In genomic region chr17:65017375-65017774, GRCh38 we compare ENCODE assay signal across 13 cellular contexts. TPM values are rescaled to one million over a fixed set of nuclear protein-coding genes. Genes with fewer than 3 reads are reported as not detected.
A peak's percentile ranks its signal among the peaks of the same experiment; 100 is the strongest.
DNase-seq lines count a peak whose midpoint lies in the region; ATAC-seq and TF ChIP-seq lines count a peak whose summit lies in the region.
"Had no signal": no experiment of that assay in that cellular context is flagged by ENCODE, and none has a peak within 500 bp of the region (broad histone marks: within the 10 kb centered on the region; RNA-seq: fewer than 3 reads in every experiment).

No MANE protein-coding gene starts in this region.

- H3K4me1 Mint-ChIP-seq in natural killer cell, result peaks cover 83 to 84% of the 10 kb centered on the region in 2 donors
- peaks cover 61 to 74% of the 10 kb centered on the region in 2 donors for H3K4me1 Mint-ChIP-seq in natural killer cell treated with Interleukin-12 subunit alpha and Interleukin-12 subunit beta and Interleukin-15 and Interleukin-18, amount 100 ng/mL, for 72 hours (ENCODE audit: low read depth in 2 of 2)

- no peaks in the 10 kb centered on the region for H3K9me3 Mint-ChIP-seq in natural killer cell
- peaks cover 4% of the 10 kb centered on the region for H3K9me3 Mint-ChIP-seq in natural killer cell treated with Interleukin-12 subunit alpha and Interleukin-12 subunit beta and Interleukin-15 and Interleukin-18, amount 100 ng/mL, for 72 hours
- H3K9me3 Mint-ChIP-seq in activated naive CD4-positive, alpha-beta T cell treated with anti-CD3 and anti-CD28 coated beads, Interleukin-2, amount 50 U/mL, for 72 hours, result no peaks in the 10 kb centered on the region

- TF ChIP-seq CTCF in natural killer cell (IDR thresholded peaks at IDR 0.05) (no peak), right lobe of liver (IDR thresholded peaks at IDR 0.05) (peak in 2 of 4 donors; percentile 19 to 24), vagina (IDR thresholded peaks at IDR 0.05) (no peak)

- 23% methylated on average over 9 of the region's 10 CpGs for WGBS in right lobe of liver (ENCODE audit: insufficient coverage, low coverage, low lambda C conversion rate, missing lambda C conversion rate)

- H3K27me3 ChIP-seq in right lobe of liver (no peaks in the 10 kb centered on the region), vagina (no peaks in the 10 kb centered on the region)
- H3K27me3 ChIP-seq: SJCRH30, upper lobe of right lung had no signal

- H3K4me3 Mint-ChIP-seq in natural killer cell, result peak overlapping the region; percentile 11
- no peak overlapping the region for H3K4me3 Mint-ChIP-seq in natural killer cell treated with Interleukin-12 subunit alpha and Interleukin-12 subunit beta and Interleukin-15 and Interleukin-18, amount 100 ng/mL, for 72 hours

- H3K36me3 ChIP-seq in right lobe of liver, result peaks cover 0 to 3% (median 0%) of the 10 kb centered on the region in 4 donors
- peaks cover 0 to 5% of the 10 kb centered on the region in 2 donors for H3K36me3 ChIP-seq in vagina

- intact Hi-C loops in natural killer cell (cut with micrococcal nuclease) (no loop called here), right lobe of liver (cut with DNase I) (no loop called here), vagina (cut with DNase I) (no loop called here)

- H3K27ac ChIP-seq in right lobe of liver, result peak overlapping the region in 2 of 3 donors; percentile 28 to 44
- H3K27ac ChIP-seq in vagina, result peak overlapping the region; percentile 57
- H3K27ac ChIP-seq: SJCRH30, upper lobe of right lung had no signal

- ATAC-seq in natural killer cell (no peak), right lobe of liver (peak; percentile 63 to 90 (median 82)), GM21529 (IDR thresholded peaks at IDR 0.05; ENCODE audit: unreplicated experiment) (no peak)
- ATAC-seq in natural killer cell treated with Interleukin-12 subunit alpha and Interleukin-12 subunit beta and Interleukin-15 and Interleukin-18, amount 100 ng/mL, for 72 hours, result no peak
- ATAC-seq in activated naive CD4-positive, alpha-beta T cell treated with anti-CD3 and anti-CD28 coated beads, Interleukin-2, amount 50 U/mL, for 72 hours, result no peak
- ATAC-seq: upper lobe of right lung had no signal

- H3K27me3 Mint-ChIP-seq in natural killer cell (ENCODE audit: low read depth in 2 of 2), result no peaks in the 10 kb centered on the region
- no peaks in the 10 kb centered on the region for H3K27me3 Mint-ChIP-seq in natural killer cell treated with Interleukin-12 subunit alpha and Interleukin-12 subunit beta and Interleukin-15 and Interleukin-18, amount 100 ng/mL, for 72 hours

- peaks cover 17% of the 10 kb centered on the region for H3K36me3 Mint-ChIP-seq in natural killer cell
- H3K36me3 Mint-ChIP-seq in natural killer cell treated with Interleukin-12 subunit alpha and Interleukin-12 subunit beta and Interleukin-15 and Interleukin-18, amount 100 ng/mL, for 72 hours, result peaks cover 18% of the 10 kb centered on the region
- H3K36me3 Mint-ChIP-seq in activated naive CD4-positive, alpha-beta T cell treated with anti-CD3 and anti-CD28 coated beads, Interleukin-2, amount 50 U/mL, for 72 hours, result peaks cover 16 to 41% of the 10 kb centered on the region in 2 donors

- peak overlapping the region; percentile 33 to 68 for H3K27ac Mint-ChIP-seq in natural killer cell
- peak overlapping the region in 1 of 2 donors; percentile 12 for H3K27ac Mint-ChIP-seq in natural killer cell treated with Interleukin-12 subunit alpha and Interleukin-12 subunit beta and Interleukin-15 and Interleukin-18, amount 100 ng/mL, for 72 hours
- H3K27ac Mint-ChIP-seq in activated naive CD4-positive, alpha-beta T cell treated with anti-CD3 and anti-CD28 coated beads, Interleukin-2, amount 50 U/mL, for 72 hours, result no peak overlapping the region

- H3K9me3 ChIP-seq in right lobe of liver (no peaks in the 10 kb centered on the region), vagina (no peaks in the 10 kb centered on the region)
- H3K9me3 ChIP-seq: SJCRH30, upper lobe of right lung had no signal

- TF ChIP-seq POLR2A in right lobe of liver (IDR thresholded peaks at IDR 0.05) (no peak), vagina (IDR thresholded peaks at IDR 0.05) (no peak)

- peaks cover 0 to 53% (median 14%) of the 10 kb centered on the region in 4 donors for H3K4me1 ChIP-seq in right lobe of liver
- H3K4me1 ChIP-seq in vagina, result peaks cover 82% of the 10 kb centered on the region

- DNase-seq in natural killer cell (no peak), cerebellar cortex (ENCODE audit: low spot score) (peak; percentile 49), right lobe of liver (peak in 2 of 3 donors; percentile 62 to 68), vagina (ENCODE audit: extremely low spot score in 2 of 2) (no peak)
- no peak for DNase-seq in natural killer cell treated with Interleukin-12 subunit alpha and Interleukin-12 subunit beta and Interleukin-15 and Interleukin-18, amount 100 ng/mL, for 72 hours (ENCODE audit: low spot score)
- DNase-seq in activated effector memory CD4-positive, alpha-beta T cell treated with anti-CD3 and anti-CD28 coated beads, Interleukin-2, amount 50 U/mL, for 16 hours, result no peak
- DNase-seq in activated naive CD4-positive, alpha-beta T cell treated with anti-CD3 and anti-CD28 coated beads, Interleukin-2, amount 50 U/mL, for 72 hours (ENCODE audit: low spot score in 2 of 2), result no peak
- DNase-seq: ACHN, amniotic stem cell, NCI-H187 treated with DMSO at 0.1 percent for 48 hours, SJCRH30, upper lobe of right lung had no signal

- no peak overlapping the region for H3K4me3 ChIP-seq in right lobe of liver
- peak overlapping the region in 1 of 2 donors; percentile 5 for H3K4me3 ChIP-seq in vagina
- H3K4me3 ChIP-seq: SJCRH30, upper lobe of right lung had no signal

RNA-seq across cellular contexts. Expression of gene GNA13, which starts 39.2 kb away (rescaled TPM):
- total RNA-seq in natural killer cell (100 to 1,000 TPM; 151 to 165 (median 161) TPM), right lobe of liver (10 to 100 TPM; 10.7 to 70.6 (median 23.4) TPM), vagina (41.7 TPM)
- 10 to 100 TPM; 59.3 to 65.3 TPM for total RNA-seq in natural killer cell treated with Interleukin-12 subunit alpha and Interleukin-12 subunit beta and Interleukin-15 and Interleukin-18, amount 100 ng/mL, for 72 hours
- total RNA-seq in activated naive CD4-positive, alpha-beta T cell treated with anti-CD3 and anti-CD28 coated beads, Interleukin-2, amount 50 U/mL, for 72 hours, result 10 to 100 TPM; 53.0 to 74.7 TPM

Comparison
In these comparisons a context has a peak if more than half of its experiments do, and no peak if none do; other contexts are left out.
1. ATAC-seq: peak in right lobe of liver (4 of 4); none in natural killer cell (0 of 3), natural killer cell treated with Interleukin-12 subunit alpha and Interleukin-12 subunit beta and Interleukin-15 and Interleukin-18, amount 100 ng/mL, for 72 hours (0 of 2), activated naive CD4-positive, alpha-beta T cell treated with anti-CD3 and anti-CD28 coated beads, Interleukin-2, amount 50 U/mL, for 72 hours (0 of 2) and GM21529 (single experiment).
2. DNase-seq: peak in cerebellar cortex (single experiment) and right lobe of liver (2 of 3); none in natural killer cell (single experiment), natural killer cell treated with Interleukin-12 subunit alpha and Interleukin-12 subunit beta and Interleukin-15 and Interleukin-18, amount 100 ng/mL, for 72 hours (single experiment), vagina (0 of 2), activated effector memory CD4-positive, alpha-beta T cell treated with anti-CD3 and anti-CD28 coated beads, Interleukin-2, amount 50 U/mL, for 16 hours (single experiment) and activated naive CD4-positive, alpha-beta T cell treated with anti-CD3 and anti-CD28 coated beads, Interleukin-2, amount 50 U/mL, for 72 hours (0 of 2).
3. H3K27ac Mint-ChIP-seq: peak in natural killer cell (2 of 2); none in activated naive CD4-positive, alpha-beta T cell treated with anti-CD3 and anti-CD28 coated beads, Interleukin-2, amount 50 U/mL, for 72 hours (0 of 2).